20 cellular contexts compared by ENCODE assay signal in the genomic region with DNA sequence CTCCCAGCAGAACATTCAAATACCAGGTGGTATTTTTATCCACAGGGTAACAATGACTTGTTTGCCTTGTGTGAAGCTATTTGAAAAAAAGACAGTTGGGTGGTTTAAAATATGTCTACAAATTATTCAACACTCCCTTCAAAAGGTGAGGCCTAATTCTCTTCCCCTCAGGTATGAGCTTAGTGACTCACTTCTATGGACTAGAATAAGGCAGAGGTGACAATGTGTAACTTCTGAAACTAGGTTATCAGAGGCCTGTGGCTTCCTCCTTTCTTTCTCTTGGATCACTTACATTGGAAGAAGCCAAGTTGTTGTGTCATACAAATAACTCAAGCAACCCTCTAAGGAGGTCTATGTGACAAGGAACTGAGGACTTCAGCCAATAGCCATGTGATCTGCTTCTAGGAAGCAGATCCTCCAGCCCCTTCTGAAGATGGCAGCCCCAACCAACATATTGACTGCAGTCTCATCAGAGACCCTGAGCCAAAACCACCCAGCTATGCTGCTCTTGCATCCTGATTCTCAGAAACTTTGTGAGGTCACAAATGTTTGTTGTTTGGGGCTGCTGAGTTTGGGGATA.
"Had no signal": no experiment of that assay in that cellular context is flagged by ENCODE, and none has a peak within 500 bp of the region (broad histone marks: within the 10 kb centered on the region; RNA-seq: fewer than 3 reads in every experiment).

No MANE protein-coding gene starts in this region.

- H3K4me1 ChIP-seq: adrenal gland, breast epithelium, esophagus squamous epithelium, heart right ventricle, upper lobe of right lung had no signal

- H3K4me3 ChIP-seq: adrenal gland, breast epithelium, coronary artery, esophagus squamous epithelium, heart right ventricle, lung, upper lobe of right lung had no signal

- ATAC-seq: activated CD4-positive, alpha-beta T cell treated with anti-CD3 and anti-CD28 coated beads for 36 hours; naive thymus-derived CD4-positive, alpha-beta T cell; upper lobe of right lung had no signal

- DNase-seq: activated B cell treated with CpG ODN at 0.5 μM for 24 hours; activated CD4-positive, alpha-beta T cell treated with anti-CD3 and anti-CD28 coated beads for 36 hours; activated CD4-positive, alpha-beta T cell treated with anti-CD3 and anti-CD28 coated beads, Interleukin-2, amount 50 U/mL, for 4 hours; activated CD8-positive, alpha-beta memory T cell treated with anti-CD3 and anti-CD28 coated beads for 24 hours; activated CD8-positive, alpha-beta memory T cell treated with anti-CD3 and anti-CD28 coated beads, Interleukin-2, amount 50 U/mL, for 4 hours; activated naive CD4-positive, alpha-beta T cell; activated T-cell treated with anti-CD3 and anti-CD28 coated beads, Interleukin-2, amount 50 U/mL, for 24 hours; adrenal gland; endodermal cell; esophagus squamous epithelium; heart right ventricle; islet precursor cell; naive thymus-derived CD4-positive, alpha-beta T cell; stimulated activated CD4-positive, alpha-beta T cell treated with anti-CD3 and anti-CD28 coated beads, Interleukin-4, amount 100 ng/mL, for 24 hours; stimulated activated naive CD4-positive, alpha-beta T cell treated with Interleukin-2 at 50 U/mL for 16 hours; T-helper 1 cell; upper lobe of right lung had no signal

- H3K27me3 ChIP-seq: adrenal gland, breast epithelium, upper lobe of right lung had no signal

- H3K27ac ChIP-seq: adrenal gland, breast epithelium, coronary artery, esophagus squamous epithelium, heart right ventricle, upper lobe of right lung had no signal

- H3K36me3 ChIP-seq: adrenal gland, breast epithelium, esophagus squamous epithelium, heart right ventricle, upper lobe of right lung had no signal

- H3K9me3 ChIP-seq: adrenal gland, esophagus squamous epithelium, upper lobe of right lung had no signal
